Comparison of ENCODE assay signal across 21 cellular contexts in the genomic region with DNA sequence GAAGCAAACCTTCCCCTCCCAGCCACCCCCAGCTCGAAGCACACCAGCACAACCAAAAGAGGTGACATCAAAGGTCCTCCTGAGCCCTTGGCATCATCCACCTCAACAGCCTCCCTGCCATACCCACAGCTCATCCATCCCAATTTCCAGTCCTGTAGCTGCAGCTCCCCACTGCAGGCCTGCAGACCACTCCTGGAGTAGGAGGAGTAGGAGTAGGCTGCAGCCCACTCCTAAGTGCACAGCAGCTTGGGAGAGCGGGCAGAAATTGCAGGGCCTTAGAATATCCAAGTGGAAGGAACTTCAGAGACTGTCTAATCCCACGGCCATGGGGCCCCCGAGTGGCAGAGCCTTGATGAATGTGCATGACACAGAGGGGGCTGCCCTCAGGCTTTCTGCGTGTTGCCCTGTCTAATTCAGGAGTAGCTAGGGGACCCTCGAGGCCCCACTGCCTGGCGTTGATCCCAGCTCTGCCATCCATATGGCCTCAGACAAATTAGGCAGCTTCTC. TPM values are rescaled to one million over a fixed set of nuclear protein-coding genes. Genes with fewer than 3 reads are reported as not detected.
DNase-seq lines count a peak whose midpoint lies in the region; ATAC-seq, FAIRE-seq and TF ChIP-seq lines count a peak whose summit lies in the region.
"Had no signal": no experiment of that assay in that cellular context is flagged by ENCODE, and none has a peak within 500 bp of the region (broad histone marks: within the 10 kb centered on the region; RNA-seq: fewer than 3 reads in every experiment).

No MANE protein-coding gene starts in this region.

- no peak for TF ChIP-seq CTCF in CD14-positive monocyte (IDR thresholded peaks at IDR 0.05)
- TF ChIP-seq CTCF in IMR-90 (conservative IDR thresholded peaks at IDR 0.05; ENCODE audit: low read depth, low read length), result no peak
- TF ChIP-seq CTCF in neural crest cell (conservative IDR thresholded peaks at IDR 0.05), result no peak
- TF ChIP-seq CTCF in upper lobe of right lung (IDR thresholded peaks at IDR 0.05), result no peak
- TF ChIP-seq CTCF in esophagus muscularis mucosa (IDR thresholded peaks at IDR 0.05), result no peak

- FAIRE-seq in H54 (lab: Jason Lieb, UNC), result no peak
- FAIRE-seq: D721Med, G401.6, GM12891, K562 had no signal

- H3K36me3 ChIP-seq in IMR-90 (ENCODE audit: control insufficient read depth, insufficient read depth, low read length), result no peaks in the 10 kb centered on the region
- no peaks in the 10 kb centered on the region for H3K36me3 ChIP-seq in upper lobe of right lung
- no peaks in the 10 kb centered on the region for H3K36me3 ChIP-seq in esophagus muscularis mucosa
- H3K36me3 ChIP-seq: HAP-1 had no signal

- TF ChIP-seq RAD21 in IMR-90 (IDR thresholded peaks at IDR 0.05; ENCODE audit: low read length), result no peak

- H3K9me3 ChIP-seq in IMR-90 (ENCODE audit: control insufficient read depth, insufficient read depth, low read length), result no peaks in the 10 kb centered on the region
- H3K9me3 ChIP-seq in upper lobe of right lung, result no peaks in the 10 kb centered on the region
- no peaks in the 10 kb centered on the region for H3K9me3 ChIP-seq in esophagus muscularis mucosa
- H3K9me3 ChIP-seq: HAP-1 had no signal

- H3K4me1 ChIP-seq in IMR-90 (ENCODE audit: control insufficient read depth, insufficient read depth, low read length) (peaks cover 17% of the 10 kb centered on the region), upper lobe of right lung (peaks cover 21% of the 10 kb centered on the region), esophagus muscularis mucosa (peaks cover 29 to 35% (median 33%) of the 10 kb centered on the region in 4 donors)
- H3K4me1 ChIP-seq: HAP-1 had no signal

- peaks cover 21% of the 10 kb centered on the region for H3K9me1 ChIP-seq in IMR-90 (ENCODE audit: insufficient read depth, low read length)

- no peaks in the 10 kb centered on the region for H3K79me1 ChIP-seq in IMR-90 (ENCODE audit: low read depth in 1 of 2, low read length in 2 of 2)

- no peak overlapping the region for H3K23ac ChIP-seq in IMR-90 (ENCODE audit: low read depth, low read length)

- H2AK5ac ChIP-seq in IMR-90 (ENCODE audit: low read depth, low read length), result no peak overlapping the region; the same call in 1 of the 2 replicates

- no peak overlapping the region for H3K4me3 Mint-ChIP-seq in CD14-positive monocyte
- no peak overlapping the region for H3K4me3 Mint-ChIP-seq in neural crest cell
- H3K4me3 Mint-ChIP-seq: CD8-positive, alpha-beta T cell; HFFc6 had no signal

- CTCF ChIA-PET in IMR-90 (lab: Yijun Ruan, JAX), result interaction anchor here (0.6 kb wide), 1 partner anchor 102 kb away, joined by 4 read pairs; no protein-coding TSS in a partner anchor

- H3K27ac ChIP-seq in IMR-90 (ENCODE audit: insufficient read depth, low read length) (no peak overlapping the region), upper lobe of right lung (no peak overlapping the region), esophagus muscularis mucosa (replicated peaks in 1 of 4) (no peak overlapping the region)

- H3K18ac ChIP-seq in IMR-90 (ENCODE audit: low read depth, low read length), result no peak overlapping the region

- no peak for TF ChIP-seq POLR2A in IMR-90 (IDR thresholded peaks at IDR 0.05; ENCODE audit: low read depth, low read length)
- TF ChIP-seq POLR2A in H54 (IDR thresholded peaks at IDR 0.05; ENCODE audit: low read depth, low read length), result no peak
- no peak for TF ChIP-seq POLR2A in esophagus muscularis mucosa (IDR thresholded peaks at IDR 0.05; ENCODE audit: low read depth)

- H3K4me3 ChIP-seq in IMR-90 (ENCODE audit: insufficient read depth, low read depth, low read length) (no peak overlapping the region), upper lobe of right lung (no peak overlapping the region), esophagus muscularis mucosa (no peak overlapping the region)
- H3K4me3 ChIP-seq: HAP-1, K562 had no signal

- H3K4me1 Mint-ChIP-seq in CD14-positive monocyte (peaks cover 65% of the 10 kb centered on the region), neural crest cell (peaks cover 5% of the 10 kb centered on the region)

- H3K27me3 ChIP-seq in IMR-90 (ENCODE audit: control insufficient read depth, insufficient read depth, low read length), result no peaks in the 10 kb centered on the region
- H3K27me3 ChIP-seq in upper lobe of right lung, result no peaks in the 10 kb centered on the region
- no peaks in the 10 kb centered on the region for H3K27me3 ChIP-seq in esophagus muscularis mucosa

- peaks cover 2 to 8% of the 10 kb centered on the region in 2 donors for H3K36me3 Mint-ChIP-seq in CD14-positive monocyte
- H3K36me3 Mint-ChIP-seq in neural crest cell (ENCODE audit: low read depth), result no peaks in the 10 kb centered on the region
- H3K36me3 Mint-ChIP-seq: CD8-positive, alpha-beta T cell had no signal

- H2BK120ac ChIP-seq in IMR-90 (ENCODE audit: low read depth, low read length), result no peak overlapping the region; the same call in 1 of the 2 replicates

- no peak overlapping the region for H3K4me2 ChIP-seq in IMR-90 (ENCODE audit: low read depth, low read length)

- H3K56ac ChIP-seq in IMR-90 (ENCODE audit: extremely low read depth, insufficient read depth, low read length), result no peak overlapping the region

- 43% methylated on average over 1 of the region's 7 CpGs; no CpG with 5 or more reads in 1 of the 2 experiments for WGBS in IMR-90 (ENCODE audit: extremely low coverage in 2 of 2, insufficient read length in 1 of 2), 2 experiments
- WGBS in esophagus muscularis mucosa, result 86% methylated on average over 6 of the region's 7 CpGs

- POLR2A ChIA-PET in IMR-90 (lab: Charles Lee; ENCODE audit: unreplicated experiment), result no interaction called here

- peaks cover 8 to 18% (median 13%) of the 10 kb centered on the region in 3 donors for H3K27me3 Mint-ChIP-seq in CD14-positive monocyte (ENCODE audit: low read depth in 3 of 3)
- no peaks in the 10 kb centered on the region for H3K27me3 Mint-ChIP-seq in neural crest cell (ENCODE audit: low read depth)

- H2BK5ac ChIP-seq in IMR-90 (ENCODE audit: low read depth, low read length, poor library complexity, severe bottlenecking), result no peak overlapping the region

- H3K9me3 Mint-ChIP-seq in CD14-positive monocyte (peaks cover 0 to 3% (median 0%) of the 10 kb centered on the region in 7 donors), neural crest cell (no peaks in the 10 kb centered on the region)
- H3K9me3 Mint-ChIP-seq: CD8-positive, alpha-beta T cell; HFFc6 had no signal

- peak overlapping the region; percentile 8 for H2AK9ac ChIP-seq in IMR-90 (replicated peaks; ENCODE audit: low read depth, low read length, poor library complexity)

- TF ChIP-seq EP300 in esophagus muscularis mucosa (IDR thresholded peaks at IDR 0.05), result no peak

- peak overlapping the region; percentile 1 for H2AFZ ChIP-seq in IMR-90 (replicated peaks; ENCODE audit: low read length, poor library complexity)

- H3K27ac Mint-ChIP-seq in CD14-positive monocyte, result peak overlapping the region in 5 of 7 donors; percentile 41 to 89 (median 77)
- H3K27ac Mint-ChIP-seq in neural crest cell (ENCODE audit: unreplicated experiment), result peak overlapping the region; percentile 4
- H3K27ac Mint-ChIP-seq: CD8-positive, alpha-beta T cell; HFFc6 had no signal

- 0 out of 2 replicates have a peak, but pooled peaks cover 4% of the 10 kb centered on the region for H4K20me1 ChIP-seq in IMR-90 (ENCODE audit: insufficient read depth, low read length)

- no peak overlapping the region for H3K14ac ChIP-seq in IMR-90 (replicated peaks; ENCODE audit: low read depth, low read length)

- intact Hi-C loops in CD14-positive monocyte (cut with micrococcal nuclease), result no loop called here
- intact Hi-C loops in IMR-90 (cut with micrococcal nuclease), result no loop called here
- intact Hi-C loops in upper lobe of right lung (cut with DNase I), result no loop called here
- intact Hi-C loops in left cardiac atrium (cut with DNase I), result no loop called here
- intact Hi-C loops in esophagus muscularis mucosa (cut with DNase I), result no loop called here

- no peak overlapping the region for H3K9ac ChIP-seq in IMR-90 (ENCODE audit: low read depth, low read length)

- H2BK15ac ChIP-seq in IMR-90 (ENCODE audit: low read depth, low read length), result no peak overlapping the region

- H2BK20ac ChIP-seq in IMR-90 (ENCODE audit: low read depth, low read length), result no peak overlapping the region; the same call in 1 of the 2 replicates

- no peak overlapping the region for H4K8ac ChIP-seq in IMR-90 (ENCODE audit: low read depth in 2 of 2, low read length in 2 of 2)

- DNase-seq in CD14-positive monocyte (ENCODE audit: low spot score), result no peak
- DNase-seq in IMR-90, result no peak
- DNase-seq in neural crest cell (ENCODE audit: low read depth, low spot score), result no peak
- peak; percentile 54 for DNase-seq in upper lobe of right lung
- DNase-seq in left cardiac atrium, result no peak
- DNase-seq in H54 (ENCODE audit: insufficient read length, low spot score), result no peak
- no peak for DNase-seq in esophagus muscularis mucosa (ENCODE audit: extremely low spot score)
- DNase-seq: ACHN; C1 segment of cervical spinal cord; CD8-positive, alpha-beta T cell; COR-L47; DMS153; DMS79 treated with DMSO at 0.1 percent for 48 hours; EL; GOT3; HFFc6 had no signal

- H4K91ac ChIP-seq in IMR-90 (ENCODE audit: insufficient read depth, low read depth, low read length), result no peak overlapping the region

- in situ Hi-C loops in IMR-90 (cut with MboI; ENCODE audit: low sequenced_read_pairs), result no loop called here

- ATAC-seq in IMR-90 (ENCODE audit: low read depth) (no peak), upper lobe of right lung (no peak), left cardiac atrium (no peak)
- ATAC-seq: CD8-positive, alpha-beta T cell; K562 had no signal

- no TSS peak for BruUV-seq in IMR-90 (replicated peaks; lab: Mats Ljungman, UMichigan)

- dilution Hi-C loops in IMR-90 (cut with HindIII; ENCODE audit: low sequenced_read_pairs, unreplicated experiment), result no loop called here

- H3K4ac ChIP-seq in IMR-90 (ENCODE audit: low read depth, low read length), result no peak overlapping the region; the same call in 1 of the 2 replicates

- H4K5ac ChIP-seq in IMR-90 (ENCODE audit: low read depth, low read length), result no peak overlapping the region

RNA-seq across cellular contexts. Expression of a gene that starts 36.6 kb away (rescaled TPM):
- polyA plus RNA-seq in CD14-positive monocyte (100 to 1,000 TPM in 1 of 2 donors, 1 to 10 TPM in 1; 7.7 to 323 TPM), IMR-90 (2012; rRNA removed) (69.1 and 70.9 TPM in 2 replicates)
- total RNA-seq in IMR-90 (2012; rRNA removed) (48.8 and 70.0 TPM in 2 replicates), neural crest cell (1.8 and 2.1 TPM in 2 replicates), upper lobe of right lung (445 TPM), left cardiac atrium (100 to 1,000 TPM in 1 of 2 donors, 10 to 100 TPM in 1; 55.1 to 167 TPM), esophagus muscularis mucosa (100 to 1,000 TPM; 349 to 416 (median 399) TPM)
- polyA plus RNA-seq in IMR-90 (2012; cell fraction: cytosol; rRNA removed), result 50.1 and 55.3 TPM in 2 replicates
- polyA plus RNA-seq in IMR-90 (2012; cell fraction: nucleus; rRNA removed; ENCODE audit: low replicate concordance), result 19.2 and 35.5 TPM in 2 replicates

RNA-seq across cellular contexts. Expression of a gene that starts 39.1 kb away (rescaled TPM):
- polyA plus RNA-seq in CD14-positive monocyte (under 1 TPM; 0.17 to 0.48 TPM), IMR-90 (2012; rRNA removed) (0.09 and 0.10 TPM in 2 replicates)
- total RNA-seq in IMR-90 (2012; rRNA removed) (under 0.01 TPM in 2 replicates), neural crest cell (0.02 and 0.21 TPM in 2 replicates), upper lobe of right lung (729 TPM), left cardiac atrium (100 to 1,000 TPM; 241 to 483 TPM), esophagus muscularis mucosa (100 to 1,000 TPM; 163 to 367 (median 253) TPM)
- 0.04 and 0.11 TPM in 2 replicates for polyA plus RNA-seq in IMR-90 (2012; cell fraction: cytosol; rRNA removed)
- polyA plus RNA-seq in IMR-90 (2012; cell fraction: nucleus; rRNA removed; ENCODE audit: low replicate concordance), result 0.14 and 0.34 TPM in 2 replicates
- total RNA-seq: CD8-positive, alpha-beta T cell had no signal
- polyA plus RNA-seq: K562 had no signal

Comparison
In these comparisons a context has a peak if more than half of its experiments do, and no peak if none do; other contexts are left out.
1. RNA of a gene that starts 36.6 kb away (total RNA-seq): 445 TPM in upper lobe of right lung (single experiment), 349 to 416 TPM in esophagus muscularis mucosa, 55.1 to 167 TPM in left cardiac atrium and 48.8 to 70.0 TPM in IMR-90; 1.8 to 2.1 TPM in neural crest cell; every median in the first group is over 10 times any median in the second.
2. RNA of a gene that starts 39.1 kb away (total RNA-seq): 729 TPM in upper lobe of right lung (single experiment), 241 to 483 TPM in left cardiac atrium and 163 to 367 TPM in esophagus muscularis mucosa; 0.02 to 0.21 TPM in neural crest cell and under 0.01 TPM in IMR-90; every median in the first group is over 100 times any median in the second.